Comparison of ENCODE assay signal across 1 cellular context in the genomic region with DNA sequence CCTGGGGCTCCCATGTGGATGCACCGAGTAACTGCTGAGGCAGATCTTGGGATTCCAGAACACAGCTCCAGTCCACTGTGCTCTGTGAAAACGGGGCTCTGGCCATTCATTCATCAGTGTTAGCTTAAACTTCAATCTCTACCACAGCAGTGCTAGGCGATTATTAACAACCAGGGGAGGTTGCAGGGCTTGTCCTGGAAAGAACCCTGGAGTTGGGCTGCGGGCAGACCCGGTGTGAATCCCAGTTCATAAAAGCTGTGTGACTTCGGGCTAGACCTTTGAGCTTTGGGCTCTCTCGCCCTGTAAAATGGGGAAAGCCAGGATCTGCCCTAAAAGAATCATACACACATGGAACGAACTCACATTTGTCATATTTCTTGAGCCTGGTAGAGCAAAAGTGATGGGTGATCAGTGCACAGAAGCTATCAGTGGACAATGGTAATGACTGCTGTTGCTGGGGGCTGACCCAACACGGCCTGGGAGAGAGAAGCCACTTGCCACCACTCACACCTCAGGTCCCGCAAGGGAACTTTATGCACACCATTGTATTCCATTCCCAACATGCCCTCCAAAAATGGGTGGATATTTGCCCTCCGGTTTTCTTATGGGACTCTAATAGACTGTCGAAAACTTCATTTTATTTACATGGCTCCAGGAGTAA.
TF ChIP-seq lines count a peak whose summit lies in the region.

No MANE protein-coding gene starts in this region.

TF ChIP-seq in HepG2, 621 proteins besides CTCF, POLR2A, EP300 and RAD21 (continued from another document and continues in another):
- TF ChIP-seq, protein P1, sequence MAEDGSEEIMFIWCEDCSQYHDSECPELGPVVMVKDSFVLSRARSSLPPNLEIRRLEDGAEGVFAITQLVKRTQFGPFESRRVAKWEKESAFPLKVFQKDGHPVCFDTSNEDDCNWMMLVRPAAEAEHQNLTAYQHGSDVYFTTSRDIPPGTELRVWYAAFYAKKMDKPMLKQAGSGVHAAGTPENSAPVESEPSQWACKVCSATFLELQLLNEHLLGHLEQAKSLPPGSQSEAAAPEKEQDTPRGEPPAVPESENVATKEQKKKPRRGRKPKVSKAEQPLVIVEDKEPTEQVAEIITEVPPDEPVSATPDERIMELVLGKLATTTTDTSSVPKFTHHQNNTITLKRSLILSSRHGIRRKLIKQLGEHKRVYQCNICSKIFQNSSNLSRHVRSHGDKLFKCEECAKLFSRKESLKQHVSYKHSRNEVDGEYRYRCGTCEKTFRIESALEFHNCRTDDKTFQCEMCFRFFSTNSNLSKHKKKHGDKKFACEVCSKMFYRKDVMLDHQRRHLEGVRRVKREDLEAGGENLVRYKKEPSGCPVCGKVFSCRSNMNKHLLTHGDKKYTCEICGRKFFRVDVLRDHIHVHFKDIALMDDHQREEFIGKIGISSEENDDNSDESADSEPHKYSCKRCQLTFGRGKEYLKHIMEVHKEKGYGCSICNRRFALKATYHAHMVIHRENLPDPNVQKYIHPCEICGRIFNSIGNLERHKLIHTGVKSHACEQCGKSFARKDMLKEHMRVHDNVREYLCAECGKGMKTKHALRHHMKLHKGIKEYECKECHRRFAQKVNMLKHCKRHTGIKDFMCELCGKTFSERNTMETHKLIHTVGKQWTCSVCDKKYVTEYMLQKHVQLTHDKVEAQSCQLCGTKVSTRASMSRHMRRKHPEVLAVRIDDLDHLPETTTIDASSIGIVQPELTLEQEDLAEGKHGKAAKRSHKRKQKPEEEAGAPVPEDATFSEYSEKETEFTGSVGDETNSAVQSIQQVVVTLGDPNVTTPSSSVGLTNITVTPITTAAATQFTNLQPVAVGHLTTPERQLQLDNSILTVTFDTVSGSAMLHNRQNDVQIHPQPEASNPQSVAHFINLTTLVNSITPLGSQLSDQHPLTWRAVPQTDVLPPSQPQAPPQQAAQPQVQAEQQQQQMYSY (CRISPR knock-in tag; IDR thresholded peaks at IDR 0.05), result peak; percentile 60
- TF ChIP-seq, protein P2, sequence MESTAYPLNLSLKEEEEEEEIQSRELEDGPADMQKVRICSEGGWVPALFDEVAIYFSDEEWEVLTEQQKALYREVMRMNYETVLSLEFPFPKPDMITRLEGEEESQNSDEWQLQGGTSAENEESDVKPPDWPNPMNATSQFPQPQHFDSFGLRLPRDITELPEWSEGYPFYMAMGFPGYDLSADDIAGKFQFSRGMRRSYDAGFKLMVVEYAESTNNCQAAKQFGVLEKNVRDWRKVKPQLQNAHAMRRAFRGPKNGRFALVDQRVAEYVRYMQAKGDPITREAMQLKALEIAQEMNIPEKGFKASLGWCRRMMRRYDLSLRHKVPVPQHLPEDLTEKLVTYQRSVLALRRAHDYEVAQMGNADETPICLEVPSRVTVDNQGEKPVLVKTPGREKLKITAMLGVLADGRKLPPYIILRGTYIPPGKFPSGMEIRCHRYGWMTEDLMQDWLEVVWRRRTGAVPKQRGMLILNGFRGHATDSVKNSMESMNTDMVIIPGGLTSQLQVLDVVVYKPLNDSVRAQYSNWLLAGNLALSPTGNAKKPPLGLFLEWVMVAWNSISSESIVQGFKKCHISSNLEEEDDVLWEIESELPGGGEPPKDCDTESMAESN (CRISPR knock-in tag; conservative IDR thresholded peaks at IDR 0.05), result 0 out of 2 replicates have a peak, but pooled peaks have one; percentile 51
- TF ChIP-seq RFXANK (CRISPR knock-in tag; IDR thresholded peaks at IDR 0.05), result no peak
- peak; percentile 95 for TF ChIP-seq ZNF549 (CRISPR knock-in tag; IDR thresholded peaks at IDR 0.05)
- no peak for TF ChIP-seq TGIF2 (CRISPR knock-in tag; IDR thresholded peaks at IDR 0.05)
- TF ChIP-seq ZNF18 (CRISPR knock-in tag; IDR thresholded peaks at IDR 0.05; ENCODE audit: insufficient replicate concordance), result peak; percentile 99
- TF ChIP-seq ZNF891 (CRISPR knock-in tag; IDR thresholded peaks at IDR 0.05), result no peak
- TF ChIP-seq ZNF446 (CRISPR knock-in tag; IDR thresholded peaks at IDR 0.05), result 0 out of 2 replicates have a peak, but pooled peaks have one; percentile 29
- TF ChIP-seq HMGA1 (CRISPR knock-in tag; conservative IDR thresholded peaks at IDR 0.05), result no peak
- TF ChIP-seq ZNF431 (CRISPR knock-in tag; IDR thresholded peaks at IDR 0.05; ENCODE audit: borderline replicate concordance, low read depth), result 0 out of 2 replicates have a peak, but pooled peaks have one; percentile 27
- peak; percentile 58 for TF ChIP-seq RXRB (CRISPR knock-in tag; IDR thresholded peaks at IDR 0.05; ENCODE audit: borderline replicate concordance)
- TF ChIP-seq ARNT2 (CRISPR knock-in tag; IDR thresholded peaks at IDR 0.05; ENCODE audit: low read depth), result 0 out of 2 replicates have a peak, but pooled peaks have one; percentile 37
- TF ChIP-seq, protein P3, sequence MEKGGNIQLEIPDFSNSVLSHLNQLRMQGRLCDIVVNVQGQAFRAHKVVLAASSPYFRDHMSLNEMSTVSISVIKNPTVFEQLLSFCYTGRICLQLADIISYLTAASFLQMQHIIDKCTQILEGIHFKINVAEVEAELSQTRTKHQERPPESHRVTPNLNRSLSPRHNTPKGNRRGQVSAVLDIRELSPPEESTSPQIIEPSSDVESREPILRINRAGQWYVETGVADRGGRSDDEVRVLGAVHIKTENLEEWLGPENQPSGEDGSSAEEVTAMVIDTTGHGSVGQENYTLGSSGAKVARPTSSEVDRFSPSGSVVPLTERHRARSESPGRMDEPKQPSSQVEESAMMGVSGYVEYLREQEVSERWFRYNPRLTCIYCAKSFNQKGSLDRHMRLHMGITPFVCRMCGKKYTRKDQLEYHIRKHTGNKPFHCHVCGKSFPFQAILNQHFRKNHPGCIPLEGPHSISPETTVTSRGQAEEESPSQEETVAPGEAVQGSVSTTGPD (CRISPR knock-in tag; IDR thresholded peaks at IDR 0.05), result no peak
- TF ChIP-seq FOXM1 (CRISPR knock-in tag; IDR thresholded peaks at IDR 0.05), result no peak
- TF ChIP-seq TAF1 (CRISPR knock-in tag; IDR thresholded peaks at IDR 0.05), result no peak
- 0 out of 2 replicates have a peak, but pooled peaks have one; percentile 16 for TF ChIP-seq SAP130 (CRISPR knock-in tag; IDR thresholded peaks at IDR 0.05; ENCODE audit: low read depth)
- no peak for TF ChIP-seq ZNF335 (CRISPR knock-in tag; IDR thresholded peaks at IDR 0.05)
- no peak for TF ChIP-seq NRL (CRISPR knock-in tag; IDR thresholded peaks at IDR 0.05; ENCODE audit: borderline replicate concordance)
- TF ChIP-seq MED1 (CRISPR knock-in tag; IDR thresholded peaks at IDR 0.05), result 0 out of 2 replicates have a peak, but pooled peaks have one; percentile 22
- TF ChIP-seq ZNF256 (CRISPR knock-in tag; conservative IDR thresholded peaks at IDR 0.05), result no peak
- no peak for TF ChIP-seq NR1H2 (CRISPR knock-in tag; IDR thresholded peaks at IDR 0.05; ENCODE audit: borderline replicate concordance, low read depth)
- 0 out of 2 replicates have a peak, but pooled peaks have one; percentile 18 for TF ChIP-seq ZFY (CRISPR knock-in tag; IDR thresholded peaks at IDR 0.05)
- no peak for TF ChIP-seq ZFYVE20 (CRISPR knock-in tag; IDR thresholded peaks at IDR 0.05; ENCODE audit: borderline replicate concordance, low read depth)
- TF ChIP-seq, protein P4, sequence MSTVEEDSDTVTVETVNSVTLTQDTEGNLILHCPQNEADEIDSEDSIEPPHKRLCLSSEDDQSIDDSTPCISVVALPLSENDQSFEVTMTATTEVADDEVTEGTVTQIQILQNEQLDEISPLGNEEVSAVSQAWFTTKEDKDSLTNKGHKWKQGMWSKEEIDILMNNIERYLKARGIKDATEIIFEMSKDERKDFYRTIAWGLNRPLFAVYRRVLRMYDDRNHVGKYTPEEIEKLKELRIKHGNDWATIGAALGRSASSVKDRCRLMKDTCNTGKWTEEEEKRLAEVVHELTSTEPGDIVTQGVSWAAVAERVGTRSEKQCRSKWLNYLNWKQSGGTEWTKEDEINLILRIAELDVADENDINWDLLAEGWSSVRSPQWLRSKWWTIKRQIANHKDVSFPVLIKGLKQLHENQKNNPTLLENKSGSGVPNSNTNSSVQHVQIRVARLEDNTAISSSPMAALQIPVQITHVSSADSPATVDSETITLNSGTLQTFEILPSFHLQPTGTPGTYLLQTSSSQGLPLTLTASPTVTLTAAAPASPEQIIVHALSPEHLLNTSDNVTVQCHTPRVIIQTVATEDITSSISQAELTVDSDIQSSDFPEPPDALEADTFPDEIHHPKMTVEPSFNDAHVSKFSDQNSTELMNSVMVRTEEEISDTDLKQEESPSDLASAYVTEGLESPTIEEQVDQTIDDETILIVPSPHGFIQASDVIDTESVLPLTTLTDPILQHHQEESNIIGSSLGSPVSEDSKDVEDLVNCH (CRISPR knock-in tag; IDR thresholded peaks at IDR 0.05), result no peak
- TF ChIP-seq ZSCAN20 (CRISPR knock-in tag; IDR thresholded peaks at IDR 0.05; ENCODE audit: borderline replicate concordance), result no peak
- TF ChIP-seq, protein P5, sequence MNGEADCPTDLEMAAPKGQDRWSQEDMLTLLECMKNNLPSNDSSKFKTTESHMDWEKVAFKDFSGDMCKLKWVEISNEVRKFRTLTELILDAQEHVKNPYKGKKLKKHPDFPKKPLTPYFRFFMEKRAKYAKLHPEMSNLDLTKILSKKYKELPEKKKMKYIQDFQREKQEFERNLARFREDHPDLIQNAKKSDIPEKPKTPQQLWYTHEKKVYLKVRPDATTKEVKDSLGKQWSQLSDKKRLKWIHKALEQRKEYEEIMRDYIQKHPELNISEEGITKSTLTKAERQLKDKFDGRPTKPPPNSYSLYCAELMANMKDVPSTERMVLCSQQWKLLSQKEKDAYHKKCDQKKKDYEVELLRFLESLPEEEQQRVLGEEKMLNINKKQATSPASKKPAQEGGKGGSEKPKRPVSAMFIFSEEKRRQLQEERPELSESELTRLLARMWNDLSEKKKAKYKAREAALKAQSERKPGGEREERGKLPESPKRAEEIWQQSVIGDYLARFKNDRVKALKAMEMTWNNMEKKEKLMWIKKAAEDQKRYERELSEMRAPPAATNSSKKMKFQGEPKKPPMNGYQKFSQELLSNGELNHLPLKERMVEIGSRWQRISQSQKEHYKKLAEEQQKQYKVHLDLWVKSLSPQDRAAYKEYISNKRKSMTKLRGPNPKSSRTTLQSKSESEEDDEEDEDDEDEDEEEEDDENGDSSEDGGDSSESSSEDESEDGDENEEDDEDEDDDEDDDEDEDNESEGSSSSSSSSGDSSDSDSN (CRISPR knock-in tag; IDR thresholded peaks at IDR 0.05), result 0 out of 2 replicates have a peak, but pooled peaks have one; percentile 43
- TF ChIP-seq, protein P6, sequence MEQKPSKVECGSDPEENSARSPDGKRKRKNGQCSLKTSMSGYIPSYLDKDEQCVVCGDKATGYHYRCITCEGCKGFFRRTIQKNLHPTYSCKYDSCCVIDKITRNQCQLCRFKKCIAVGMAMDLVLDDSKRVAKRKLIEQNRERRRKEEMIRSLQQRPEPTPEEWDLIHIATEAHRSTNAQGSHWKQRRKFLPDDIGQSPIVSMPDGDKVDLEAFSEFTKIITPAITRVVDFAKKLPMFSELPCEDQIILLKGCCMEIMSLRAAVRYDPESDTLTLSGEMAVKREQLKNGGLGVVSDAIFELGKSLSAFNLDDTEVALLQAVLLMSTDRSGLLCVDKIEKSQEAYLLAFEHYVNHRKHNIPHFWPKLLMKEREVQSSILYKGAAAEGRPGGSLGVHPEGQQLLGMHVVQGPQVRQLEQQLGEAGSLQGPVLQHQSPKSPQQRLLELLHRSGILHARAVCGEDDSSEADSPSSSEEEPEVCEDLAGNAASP (CRISPR knock-in tag; IDR thresholded peaks at IDR 0.05; ENCODE audit: borderline replicate concordance), result peak; percentile 91; the same call in 1 of the 2 replicates
- TF ChIP-seq, protein P7, sequence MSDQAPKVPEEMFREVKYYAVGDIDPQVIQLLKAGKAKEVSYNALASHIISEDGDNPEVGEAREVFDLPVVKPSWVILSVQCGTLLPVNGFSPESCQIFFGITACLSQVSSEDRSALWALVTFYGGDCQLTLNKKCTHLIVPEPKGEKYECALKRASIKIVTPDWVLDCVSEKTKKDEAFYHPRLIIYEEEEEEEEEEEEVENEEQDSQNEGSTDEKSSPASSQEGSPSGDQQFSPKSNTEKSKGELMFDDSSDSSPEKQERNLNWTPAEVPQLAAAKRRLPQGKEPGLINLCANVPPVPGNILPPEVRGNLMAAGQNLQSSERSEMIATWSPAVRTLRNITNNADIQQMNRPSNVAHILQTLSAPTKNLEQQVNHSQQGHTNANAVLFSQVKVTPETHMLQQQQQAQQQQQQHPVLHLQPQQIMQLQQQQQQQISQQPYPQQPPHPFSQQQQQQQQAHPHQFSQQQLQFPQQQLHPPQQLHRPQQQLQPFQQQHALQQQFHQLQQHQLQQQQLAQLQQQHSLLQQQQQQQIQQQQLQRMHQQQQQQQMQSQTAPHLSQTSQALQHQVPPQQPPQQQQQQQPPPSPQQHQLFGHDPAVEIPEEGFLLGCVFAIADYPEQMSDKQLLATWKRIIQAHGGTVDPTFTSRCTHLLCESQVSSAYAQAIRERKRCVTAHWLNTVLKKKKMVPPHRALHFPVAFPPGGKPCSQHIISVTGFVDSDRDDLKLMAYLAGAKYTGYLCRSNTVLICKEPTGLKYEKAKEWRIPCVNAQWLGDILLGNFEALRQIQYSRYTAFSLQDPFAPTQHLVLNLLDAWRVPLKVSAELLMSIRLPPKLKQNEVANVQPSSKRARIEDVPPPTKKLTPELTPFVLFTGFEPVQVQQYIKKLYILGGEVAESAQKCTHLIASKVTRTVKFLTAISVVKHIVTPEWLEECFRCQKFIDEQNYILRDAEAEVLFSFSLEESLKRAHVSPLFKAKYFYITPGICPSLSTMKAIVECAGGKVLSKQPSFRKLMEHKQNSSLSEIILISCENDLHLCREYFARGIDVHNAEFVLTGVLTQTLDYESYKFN (CRISPR knock-in tag; conservative IDR thresholded peaks at IDR 0.05), result peak; percentile 73
- TF ChIP-seq PITX1 (CRISPR knock-in tag; IDR thresholded peaks at IDR 0.05), result peak; percentile 52; the same call in 1 of the 2 replicates
- no peak for TF ChIP-seq LRRFIP1 (CRISPR knock-in tag; conservative IDR thresholded peaks at IDR 0.05)
- no peak for TF ChIP-seq JUNB (CRISPR knock-in tag; IDR thresholded peaks at IDR 0.05; ENCODE audit: borderline replicate concordance)
- TF ChIP-seq ZNF207 (IDR thresholded peaks at IDR 0.05; ENCODE audit: borderline replicate concordance), result no peak
